9 cellular contexts compared by ENCODE assay signal in the genomic region with DNA sequence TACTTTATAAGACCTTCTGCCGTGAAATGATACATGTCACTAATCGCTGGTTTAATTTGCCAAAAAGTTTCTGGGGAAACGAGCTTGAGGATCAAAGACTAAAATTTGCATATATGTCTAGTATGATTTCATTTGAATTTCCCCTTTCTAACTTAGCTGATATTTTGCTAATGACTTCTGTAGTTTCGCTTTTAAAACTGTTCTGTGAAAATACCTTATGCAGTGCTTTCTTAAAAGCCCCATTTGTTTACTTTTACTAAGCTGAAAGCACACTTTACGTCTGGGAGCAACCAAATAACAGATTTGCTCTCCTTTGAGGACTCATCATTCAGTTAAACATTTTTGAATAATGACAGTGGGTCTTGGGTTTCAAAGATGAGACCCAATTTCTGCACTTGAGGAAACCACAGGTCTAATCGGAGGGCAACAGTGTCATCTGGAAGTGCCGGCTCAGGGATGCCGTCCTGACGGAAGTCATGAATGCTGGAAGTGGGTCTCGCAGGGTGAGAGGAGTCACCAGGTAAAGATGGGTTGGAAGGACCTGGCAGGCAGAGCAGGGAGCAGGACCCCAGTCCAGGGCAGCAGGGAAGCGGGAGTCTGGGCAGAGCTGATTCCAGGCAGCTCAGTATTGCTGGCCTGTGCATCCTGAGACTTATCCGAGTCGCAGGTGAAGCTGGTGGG. TPM values are rescaled to one million over a fixed set of nuclear protein-coding genes. Genes with fewer than 3 reads are reported as not detected.
DNase-seq lines count a peak whose midpoint lies in the region; ATAC-seq, FAIRE-seq and TF ChIP-seq lines count a peak whose summit lies in the region.
"Had no signal": no experiment of that assay in that cellular context is flagged by ENCODE, and none has a peak within 500 bp of the region (broad histone marks: within the 10 kb centered on the region; RNA-seq: fewer than 3 reads in every experiment).

No MANE protein-coding gene starts in this region.

- H4K20me1 ChIP-seq in SU-DHL-6 (ENCODE audit: low read depth, low read length) = no peaks in the 10 kb centered on the region

- peak overlapping the region; percentile 49 for H3K9ac ChIP-seq in SU-DHL-6 (ENCODE audit: low read length)

- ATAC-seq in GM18868 (IDR thresholded peaks at IDR 0.05; ENCODE audit: unreplicated experiment) (peak; percentile 34), HG02610 (IDR thresholded peaks at IDR 0.05; ENCODE audit: unreplicated experiment) (peak; percentile 37)

- H3K4me1 Mint-ChIP-seq in nephron progenitor cell = peaks cover 78% of the 10 kb centered on the region

- H3K27me3 ChIP-seq in SU-DHL-6 (ENCODE audit: low read length) = no peaks in the 10 kb centered on the region
- H3K27me3 ChIP-seq in small intestine (ENCODE audit: control insufficient read depth in 2 of 2, insufficient read depth in 2 of 2, low read length in 2 of 2) = no peaks in the 10 kb centered on the region

- WGBS in small intestine, 3 donors = 65 to 79% (median 66%) methylated on average over 13 of the region's 13 CpGs

- no peak overlapping the region for H3K4me3 Mint-ChIP-seq in nephron progenitor cell

- FAIRE-seq in small intestine (lab: Jason Lieb, UNC) = no peak
- FAIRE-seq in RCC 7860 (lab: Jason Lieb, UNC) = no peak

- peaks cover 32% of the 10 kb centered on the region for H3F3A ChIP-seq in SU-DHL-6 (ENCODE audit: insufficient read depth)

- peaks cover 5 to 19% of the 10 kb centered on the region in 2 donors for H3K4me1 ChIP-seq in small intestine (ENCODE audit: control insufficient read depth in 2 of 2, insufficient read depth in 1 of 2, low read depth in 1 of 2, low read length in 1 of 2)

- no peak overlapping the region for H2AFZ ChIP-seq in SU-DHL-6 (ENCODE audit: low read depth, low read length, severe bottlenecking)

- H3K36me3 Mint-ChIP-seq in nephron progenitor cell (ENCODE audit: low read depth) = peaks cover 5% of the 10 kb centered on the region

- H3K9me2 ChIP-seq in SU-DHL-6 (replicated peaks; ENCODE audit: insufficient read depth, low read length) = no peaks in the 10 kb centered on the region

- H3K9me3 Mint-ChIP-seq in nephron progenitor cell = no peaks in the 10 kb centered on the region

- peak overlapping the region; percentile 77 for H3K27ac ChIP-seq in SU-DHL-6 (ENCODE audit: low read depth, low read length)
- H3K27ac ChIP-seq in small intestine (ENCODE audit: low read depth in 1 of 2, low read length in 1 of 2) = peak overlapping the region; percentile 9 to 57

- H3K27ac Mint-ChIP-seq in nephron progenitor cell = no peak overlapping the region

- no peak for TF ChIP-seq CTCF in SU-DHL-6 (IDR thresholded peaks at IDR 0.05; ENCODE audit: insufficient read depth, low read length, poor library complexity, severe bottlenecking)
- TF ChIP-seq CTCF in nephron progenitor cell (IDR thresholded peaks at IDR 0.05) = no peak

- peak overlapping the region; percentile 78 for H3K4me2 ChIP-seq in SU-DHL-6 (ENCODE audit: low read depth, low read length, poor library complexity, severe bottlenecking)

- DNase-seq in small intestine (no peak), GM03348 (ENCODE audit: low spot score) (no peak), nephron progenitor cell (no peak), RCC 7860 (ENCODE audit: low spot score) (no peak), GM19240 (ENCODE audit: insufficient read length, low spot score) (no peak)
- DNase-seq: GOT3 had no signal

- H3K4me3 ChIP-seq in SU-DHL-6 (ENCODE audit: insufficient read depth, low read length, poor library complexity, severe bottlenecking) (peak overlapping the region; percentile 51), small intestine (ENCODE audit: low read depth in 1 of 2, low read length in 2 of 2) (peak overlapping the region in 1 of 2 donors; percentile 7)

- H3K79me2 ChIP-seq in SU-DHL-6 (ENCODE audit: insufficient read depth, low read length) = peaks cover 17% of the 10 kb centered on the region; the same call in 1 of the 2 replicates

- H3K36me3 ChIP-seq in SU-DHL-6 (ENCODE audit: low read length) = no peaks in the 10 kb centered on the region
- H3K36me3 ChIP-seq in small intestine (ENCODE audit: control insufficient read depth in 2 of 2, insufficient read depth in 2 of 2, low read length in 2 of 2) = no peaks in the 10 kb centered on the region

- H3K9me3 ChIP-seq in SU-DHL-6 (ENCODE audit: insufficient read depth, low read length) (no peaks in the 10 kb centered on the region), small intestine (ENCODE audit: control insufficient read depth, low read depth) (no peaks in the 10 kb centered on the region)

- H3K27me3 Mint-ChIP-seq in nephron progenitor cell (ENCODE audit: low read depth, poor library complexity) = peaks cover 11% of the 10 kb centered on the region

RNA-seq across cellular contexts. Expression of a gene that starts 33.2 kb away (rescaled TPM):
- polyA plus RNA-seq in small intestine = 1 to 10 TPM; 3.0 to 6.6 (median 5.1) TPM
